8 cellular contexts compared by ENCODE assay signal in the genomic region with DNA sequence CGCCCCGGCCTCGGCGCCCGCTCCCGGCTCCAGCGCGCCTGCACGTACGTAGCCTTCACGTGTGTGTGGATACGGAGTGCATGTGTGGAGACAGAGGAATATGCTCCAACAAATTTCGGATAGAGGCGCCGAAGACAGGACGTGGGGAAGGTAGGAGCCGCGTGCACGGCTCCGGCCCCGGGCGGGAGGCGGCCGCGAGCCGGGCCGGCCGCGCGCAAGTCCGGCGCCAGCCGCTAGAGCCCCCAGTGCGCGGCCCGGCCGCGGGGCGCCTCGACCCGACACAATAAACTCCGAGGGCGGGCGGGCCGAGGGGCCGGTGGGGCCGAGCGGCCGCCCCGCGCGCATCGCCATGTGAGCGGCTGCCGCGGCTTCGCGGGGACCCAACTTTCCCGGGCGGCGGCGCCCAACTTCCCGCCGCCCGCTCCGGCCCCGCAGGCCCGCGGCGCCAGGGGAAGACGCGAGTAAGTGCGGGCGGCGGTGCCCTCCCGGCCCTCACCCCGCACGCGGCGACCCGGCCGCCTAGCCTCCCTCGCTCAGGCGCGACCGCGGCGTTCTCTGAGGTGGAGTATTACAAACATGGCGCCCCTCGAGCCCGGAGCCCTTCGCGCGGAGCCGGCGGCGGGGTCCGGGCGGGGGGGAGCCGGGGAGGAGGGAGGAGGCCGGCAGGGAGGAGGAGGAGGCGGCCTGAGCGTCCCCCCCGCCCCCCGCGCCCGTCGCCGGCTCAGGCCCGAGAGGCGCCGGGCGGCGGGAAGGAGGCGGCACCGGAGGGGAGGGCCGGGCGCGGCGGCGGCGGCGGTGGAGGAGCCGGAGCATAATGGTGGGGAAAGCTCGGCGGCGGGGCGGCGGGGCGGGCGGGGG. TPM values are rescaled to one million over a fixed set of nuclear protein-coding genes. Genes with fewer than 3 reads are reported as not detected.
DNase-seq lines count a peak whose midpoint lies in the region; ATAC-seq and TF ChIP-seq lines count a peak whose summit lies in the region.

ZMYND11 (plus strand) TSS at position 713 of the 858 bp plus-strand sequence. CDS start 44,558 bp downstream, outside the sequence.

- H3K27ac Mint-ChIP-seq in activated naive CD8-positive, alpha-beta T cell: peak within 1 kb of the TSS; percentile 97

- H3K36me3 ChIP-seq in SJCRH30: no peaks in the 10 kb centered on the region
- H3K36me3 ChIP-seq in parathyroid adenoma (ENCODE audit: control insufficient read depth, insufficient read depth, low read length): no peaks in the 10 kb centered on the region
- H3K36me3 ChIP-seq in tibial nerve: no peaks in the 10 kb centered on the region

- no peaks in the 10 kb centered on the region for H3K27me3 Mint-ChIP-seq in activated naive CD8-positive, alpha-beta T cell

- DNase-seq in AG09309 (ENCODE audit: low read depth): no peak
- peak; percentile 49 to 54 for DNase-seq in SJCRH30
- DNase-seq in head of caudate nucleus: peak in 41 of 42 donors; percentile 11 to 86 (median 68)
- DNase-seq in tibial nerve (ENCODE audit: low spot score in 2 of 2): peak; percentile 40 to 41

- peak within 1 kb of the TSS; percentile 99 for H3K4me2 ChIP-seq in parathyroid adenoma (ENCODE audit: low read length)

- peak; percentile 54 for ATAC-seq in GM18867 (IDR thresholded peaks at IDR 0.05; ENCODE audit: unreplicated experiment)
- ATAC-seq in HG03103 (IDR thresholded peaks at IDR 0.05; ENCODE audit: low read depth, unreplicated experiment): peak; percentile 38

- H3K79me2 ChIP-seq in parathyroid adenoma: peaks cover 50% of the 10 kb centered on the region

- peak within 1 kb of the TSS; percentile 73 for H3K27ac ChIP-seq in SJCRH30
- peak within 1 kb of the TSS; percentile 84 for H3K27ac ChIP-seq in parathyroid adenoma
- H3K27ac ChIP-seq in tibial nerve: peak within 1 kb of the TSS; percentile 97 to 100 (median 98)

- TF ChIP-seq CTCF in AG09309 (IDR thresholded peaks at IDR 0.05; ENCODE audit: control insufficient read depth, insufficient read depth, low read depth, low read length, missing control alignments) (no peak), parathyroid adenoma (IDR thresholded peaks at IDR 0.05) (no peak), tibial nerve (IDR thresholded peaks at IDR 0.05) (peak in 3 of 5 experiments; percentile 37 to 69 (median 69))

- H3K4me1 Mint-ChIP-seq in activated naive CD8-positive, alpha-beta T cell (ENCODE audit: low read depth): peaks cover 45% of the 10 kb centered on the region

- peaks cover 3% of the 10 kb centered on the region for H3K4me1 ChIP-seq in SJCRH30
- H3K4me1 ChIP-seq in parathyroid adenoma: peaks cover 24% of the 10 kb centered on the region
- peaks cover 2 to 52% (median 24%) of the 10 kb centered on the region in 4 donors for H3K4me1 ChIP-seq in tibial nerve

- no peaks in the 10 kb centered on the region for H3K36me3 Mint-ChIP-seq in activated naive CD8-positive, alpha-beta T cell

- H3K9me3 ChIP-seq in SJCRH30 (replicated peaks): no peaks in the 10 kb centered on the region
- no peaks in the 10 kb centered on the region for H3K9me3 ChIP-seq in parathyroid adenoma (ENCODE audit: control insufficient read depth, low read length)
- H3K9me3 ChIP-seq in tibial nerve: no peaks in the 10 kb centered on the region

- peak within 1 kb of the TSS; percentile 84 for H3K9ac ChIP-seq in parathyroid adenoma

- no peaks in the 10 kb centered on the region for H3K9me3 Mint-ChIP-seq in activated naive CD8-positive, alpha-beta T cell (ENCODE audit: low read depth)

- intact Hi-C loops in head of caudate nucleus (cut with DNase I): no loop called here

- peak within 1 kb of the TSS; percentile 95 for H3K4me3 Mint-ChIP-seq in activated naive CD8-positive, alpha-beta T cell

- H2AFZ ChIP-seq in parathyroid adenoma: peak within 1 kb of the TSS; percentile 96

- no peak for TF ChIP-seq POLR2A in tibial nerve (IDR thresholded peaks at IDR 0.05)

- H3K27me3 ChIP-seq in SJCRH30 (no peaks in the 10 kb centered on the region), parathyroid adenoma (ENCODE audit: control insufficient read depth, insufficient read depth, low read length) (no peaks in the 10 kb centered on the region), tibial nerve (no peaks in the 10 kb centered on the region)

- TF ChIP-seq EP300 in tibial nerve (IDR thresholded peaks at IDR 0.05): peak in 1 of 2 donors; percentile 29

- 0% methylated on average over 24 to 59 of the region's 131 CpGs for WGBS in tibial nerve, 2 donors

- H3K4me3 ChIP-seq in AG09309 (ENCODE audit: control insufficient read depth, low read depth, low read length): peak within 1 kb of the TSS; percentile 79
- peak within 1 kb of the TSS; percentile 84 for H3K4me3 ChIP-seq in SJCRH30
- peak within 1 kb of the TSS; percentile 72 for H3K4me3 ChIP-seq in parathyroid adenoma (ENCODE audit: low read depth, low read length)
- H3K4me3 ChIP-seq in tibial nerve: peak within 1 kb of the TSS; percentile 69 to 95 (median 84)

RNA-seq across cellular contexts. Expression of gene ZMYND11, which starts in this region (rescaled TPM):
- total RNA-seq in SJCRH30 (2014; rRNA removed; shearing (Covaris generic)): 32.6 and 34.9 TPM in 2 replicates
- total RNA-seq in tibial nerve: 10 to 100 TPM; 66.3 to 80.2 (median 69.2) TPM

Comparison
In these comparisons a context has a peak if more than half of its experiments do, and no peak if none do; other contexts are left out.
1. CTCF ChIP-seq: peak in tibial nerve (3 of 5); none in AG09309 (single experiment) and parathyroid adenoma (single experiment).
2. Peak in every context shown above with its lines, with median percentiles within 50 percentile points of each other: H3K4me3 ChIP-seq and H3K27ac ChIP-seq.